Comparison of ENCODE assay signal across 19 cellular contexts in genomic region chr5:32206053-32206452, GRCh38.
"Had no signal": no experiment of that assay in that cellular context is flagged by ENCODE, and none has a peak within 500 bp of the region (broad histone marks: within the 10 kb centered on the region; RNA-seq: fewer than 3 reads in every experiment).

No MANE protein-coding gene starts in this region.

- H3K27ac ChIP-seq: RWPE1 had no signal

- FAIRE-seq: HTR-8/SVneo had no signal

- DNase-seq: KG1, NCI-H1092, NCI-H1105 treated with DMSO at 0.1 percent for 48 hours, NCI-H1417 treated with DMSO at 0.1 percent for 48 hours, NCI-H146, NCI-H1694 treated with DMSO at 0.1 percent for 48 hours, NCI-H1930, NCI-H2081, NCI-H2107, NCI-H2227 treated with DMSO at 0.1 percent for 48 hours, NCI-H524, NCI-H526 treated with DMSO at 0.1 percent for 48 hours, NCI-H748 treated with DMSO at 0.1 percent for 48 hours, PC-3, SHP77 had no signal

- ATAC-seq: Panc1, PC-3, SK-N-SH treated with all-trans-retinoic acid at 6 μM for 48 hours had no signal
